1 cellular context compared by ENCODE assay signal in the genomic region with DNA sequence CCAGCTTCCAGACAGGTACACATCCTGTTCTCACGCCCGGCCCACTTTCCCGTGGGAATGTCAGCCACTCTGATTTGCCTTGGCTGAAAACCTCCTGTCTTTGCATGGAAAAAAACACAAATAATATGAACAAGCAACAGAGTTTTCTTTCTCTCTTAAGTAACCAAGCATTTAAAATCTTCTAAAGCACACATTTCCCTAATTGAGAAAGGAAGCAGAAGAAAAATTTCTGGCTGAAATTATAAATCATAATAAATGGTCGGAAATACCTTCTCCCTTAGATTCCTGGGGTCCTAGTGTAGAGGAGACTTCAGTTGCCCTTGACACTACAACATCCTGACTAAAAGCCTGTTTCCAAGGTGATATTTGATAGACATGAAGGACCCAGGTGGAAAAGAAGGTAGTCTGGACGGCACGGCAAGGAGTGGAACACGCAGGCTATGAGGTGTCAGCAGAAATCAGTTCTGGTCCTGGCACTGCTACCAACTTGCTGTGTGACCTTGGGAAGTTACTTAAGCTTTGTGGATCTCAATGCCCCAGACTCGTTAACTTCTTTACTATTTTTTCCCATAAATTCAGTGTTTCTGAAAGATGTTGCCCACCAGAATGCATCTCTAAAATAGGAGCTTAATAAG.
TF ChIP-seq lines count a peak whose summit lies in the region.

No MANE protein-coding gene starts in this region.

TF ChIP-seq in GM12878, 131 proteins besides CTCF, POLR2A, EP300 and RAD21 (continued from another document):
- TF ChIP-seq, protein P1, sequence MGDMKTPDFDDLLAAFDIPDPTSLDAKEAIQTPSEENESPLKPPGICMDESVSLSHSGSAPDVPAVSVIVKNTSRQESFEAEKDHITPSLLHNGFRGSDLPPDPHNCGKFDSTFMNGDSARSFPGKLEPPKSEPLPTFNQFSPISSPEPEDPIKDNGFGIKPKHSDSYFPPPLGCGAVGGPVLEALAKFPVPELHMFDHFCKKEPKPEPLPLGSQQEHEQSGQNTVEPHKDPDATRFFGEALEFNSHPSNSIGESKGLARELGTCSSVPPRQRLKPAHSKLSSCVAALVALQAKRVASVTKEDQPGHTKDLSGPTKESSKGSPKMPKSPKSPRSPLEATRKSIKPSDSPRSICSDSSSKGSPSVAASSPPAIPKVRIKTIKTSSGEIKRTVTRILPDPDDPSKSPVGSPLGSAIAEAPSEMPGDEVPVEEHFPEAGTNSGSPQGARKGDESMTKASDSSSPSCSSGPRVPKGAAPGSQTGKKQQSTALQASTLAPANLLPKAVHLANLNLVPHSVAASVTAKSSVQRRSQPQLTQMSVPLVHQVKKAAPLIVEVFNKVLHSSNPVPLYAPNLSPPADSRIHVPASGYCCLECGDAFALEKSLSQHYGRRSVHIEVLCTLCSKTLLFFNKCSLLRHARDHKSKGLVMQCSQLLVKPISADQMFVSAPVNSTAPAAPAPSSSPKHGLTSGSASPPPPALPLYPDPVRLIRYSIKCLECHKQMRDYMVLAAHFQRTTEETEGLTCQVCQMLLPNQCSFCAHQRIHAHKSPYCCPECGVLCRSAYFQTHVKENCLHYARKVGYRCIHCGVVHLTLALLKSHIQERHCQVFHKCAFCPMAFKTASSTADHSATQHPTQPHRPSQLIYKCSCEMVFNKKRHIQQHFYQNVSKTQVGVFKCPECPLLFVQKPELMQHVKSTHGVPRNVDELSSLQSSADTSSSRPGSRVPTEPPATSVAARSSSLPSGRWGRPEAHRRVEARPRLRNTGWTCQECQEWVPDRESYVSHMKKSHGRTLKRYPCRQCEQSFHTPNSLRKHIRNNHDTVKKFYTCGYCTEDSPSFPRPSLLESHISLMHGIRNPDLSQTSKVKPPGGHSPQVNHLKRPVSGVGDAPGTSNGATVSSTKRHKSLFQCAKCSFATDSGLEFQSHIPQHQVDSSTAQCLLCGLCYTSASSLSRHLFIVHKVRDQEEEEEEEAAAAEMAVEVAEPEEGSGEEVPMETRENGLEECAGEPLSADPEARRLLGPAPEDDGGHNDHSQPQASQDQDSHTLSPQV (IDR thresholded peaks at IDR 0.05): 0 out of 2 replicates have a peak, but pooled peaks have one; percentile 46
- TF ChIP-seq ZNF384 (IDR thresholded peaks at IDR 0.05; ENCODE audit: borderline replicate concordance, low read depth, low read length): no peak
- TF ChIP-seq, protein P2, sequence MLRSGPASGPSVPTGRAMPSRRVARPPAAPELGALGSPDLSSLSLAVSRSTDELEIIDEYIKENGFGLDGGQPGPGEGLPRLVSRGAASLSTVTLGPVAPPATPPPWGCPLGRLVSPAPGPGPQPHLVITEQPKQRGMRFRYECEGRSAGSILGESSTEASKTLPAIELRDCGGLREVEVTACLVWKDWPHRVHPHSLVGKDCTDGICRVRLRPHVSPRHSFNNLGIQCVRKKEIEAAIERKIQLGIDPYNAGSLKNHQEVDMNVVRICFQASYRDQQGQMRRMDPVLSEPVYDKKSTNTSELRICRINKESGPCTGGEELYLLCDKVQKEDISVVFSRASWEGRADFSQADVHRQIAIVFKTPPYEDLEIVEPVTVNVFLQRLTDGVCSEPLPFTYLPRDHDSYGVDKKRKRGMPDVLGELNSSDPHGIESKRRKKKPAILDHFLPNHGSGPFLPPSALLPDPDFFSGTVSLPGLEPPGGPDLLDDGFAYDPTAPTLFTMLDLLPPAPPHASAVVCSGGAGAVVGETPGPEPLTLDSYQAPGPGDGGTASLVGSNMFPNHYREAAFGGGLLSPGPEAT (IDR thresholded peaks at IDR 0.05; ENCODE audit: low read depth): 0 out of 2 replicates have a peak, but pooled peaks have one; percentile 6
- TF ChIP-seq NR2C1 (IDR thresholded peaks at IDR 0.05): no peak
- TF ChIP-seq MEF2A (IDR thresholded peaks at IDR 0.05; ENCODE audit: insufficient read depth, low read depth, low read length): no peak
- TF ChIP-seq STAT1 (conservative IDR thresholded peaks at IDR 0.05): no peak
- no peak for TF ChIP-seq CBFB (IDR thresholded peaks at IDR 0.05; ENCODE audit: low read depth)
- no peak for TF ChIP-seq NRF1 (conservative IDR thresholded peaks at IDR 0.05; ENCODE audit: low read depth, low read length)
- no peak for TF ChIP-seq HCFC1 (IDR thresholded peaks at IDR 0.05; ENCODE audit: low read length)
